7 cellular contexts compared by ENCODE assay signal in genomic region chr13:75326173-75327131, GRCh38.
DNase-seq lines count a peak whose midpoint lies in the region; ATAC-seq, FAIRE-seq and TF ChIP-seq lines count a peak whose summit lies in the region.

No MANE protein-coding gene starts in this region.

- dilution Hi-C loops in endothelial cell of umbilical vein (cut with MboI; ENCODE audit: extremely low pct_ligation_motif_present, low sequenced_read_pairs) = no loop called here

- peak; percentile 62 for FAIRE-seq in endothelial cell of umbilical vein (lab: Jason Lieb, UNC)

- H3K4me1 ChIP-seq in endothelial cell of umbilical vein (ENCODE audit: control insufficient read depth, extremely low read depth, insufficient read depth, low read length) = peaks cover 53% of the 10 kb centered on the region

- H3K27ac ChIP-seq in endothelial cell of umbilical vein (ENCODE audit: insufficient read depth, low read depth, low read length) = peak overlapping the region; percentile 82

- POLR2A ChIA-PET in endothelial cell of umbilical vein (lab: Charles Lee) = interaction anchor here (1.1 to 1.4 kb wide), 2 partner anchors 19 to 39 kb away, joined by 3 to 6 read pairs; no protein-coding TSS in a partner anchor

- intact Hi-C loops in endothelial cell of umbilical vein (cut with micrococcal nuclease) = loop anchor here (1.0 kb wide), 4 partner anchors 19 to 156 kb away; partner anchors contain the start of gene TBC1D4

- no peaks in the 10 kb centered on the region for H3K9me3 ChIP-seq in endothelial cell of umbilical vein (replicated peaks; ENCODE audit: control insufficient read depth, insufficient read depth, low read length)

- peak overlapping the region in 2 of 3 experiments; percentile 24 to 44 for H3K4me3 ChIP-seq in endothelial cell of umbilical vein (replicated peaks in 1 of 3; ENCODE audit: insufficient read depth in 1 of 3, low read depth in 1 of 3, low read length in 3 of 3)

- H3K4me2 ChIP-seq in endothelial cell of umbilical vein (ENCODE audit: insufficient read depth, low read length) = peak overlapping the region; percentile 54

- peaks cover 2% of the 10 kb centered on the region for H3K9me1 ChIP-seq in endothelial cell of umbilical vein (replicated peaks; ENCODE audit: control insufficient read depth, extremely low read depth, insufficient read depth, low read length)

- H3K9ac ChIP-seq in endothelial cell of umbilical vein (replicated peaks; ENCODE audit: extremely low read depth, insufficient read depth, low read length) = peak overlapping the region; percentile 73

- H3K36me3 ChIP-seq in endothelial cell of umbilical vein (ENCODE audit: control insufficient read depth in 2 of 2, extremely low read depth in 1 of 2, insufficient read depth in 2 of 2, low read length in 2 of 2) = peaks cover 0 to 4% of the 10 kb centered on the region in 2 experiments

- peaks cover 12% of the 10 kb centered on the region for H3K79me2 ChIP-seq in endothelial cell of umbilical vein (ENCODE audit: control insufficient read depth, insufficient read depth, low read length)

- H2AFZ ChIP-seq in endothelial cell of umbilical vein (ENCODE audit: low read depth, low read length) = no peak overlapping the region

- TF ChIP-seq CTCF in endothelial cell of umbilical vein (IDR thresholded peaks at IDR 0.05; ENCODE audit: extremely low read depth in 1 of 2, insufficient read depth in 1 of 2, low read depth in 1 of 2, low read length in 2 of 2) = no peak

- DNase-seq in activated CD4-positive, alpha-beta T cell treated with anti-CD3 and anti-CD28 coated beads for 48 hours = peak; percentile 77
- DNase-seq in endothelial cell of umbilical vein (ENCODE audit: low read depth, low spot score) (peak; percentile 87), NCI-H345 (lab: John Stamatoyannopoulos, UW) (no peak), dedifferentiated amniotic fluid mesenchymal stem cell (ENCODE audit: extremely low spot score) (no peak)
- peak; percentile 47 to 56 for DNase-seq in stimulated activated CD4-positive, alpha-beta T cell treated with anti-CD3 and anti-CD28 coated beads, Interleukin-12 subunit alpha, Interleukin-12 subunit beta, amount 100 ng/mL, for 24 hours (ENCODE audit: low read depth in 2 of 2)

- BruUV-seq in endothelial cell of umbilical vein (replicated peaks; lab: Mats Ljungman, UMichigan) = TSS peak; percentile 78

- no peak for TF ChIP-seq POLR2A in endothelial cell of umbilical vein (IDR thresholded peaks at IDR 0.05; ENCODE audit: low read depth, low read length)

- H3K27me3 ChIP-seq in endothelial cell of umbilical vein (ENCODE audit: control insufficient read depth in 2 of 2, insufficient read depth in 2 of 2, low read length in 2 of 2) = no peaks in the 10 kb centered on the region

- CTCF ChIA-PET in endothelial cell of umbilical vein (lab: Charles Lee) = interaction anchor here (0.8 to 3.6 kb wide), 9 partner anchors 10 to 156 kb away, joined by 3 to 17 read pairs (median 6); partner anchors contain the start of gene TBC1D4

- ATAC-seq in GM19328 (IDR thresholded peaks at IDR 0.05; ENCODE audit: unreplicated experiment) = peak; percentile 77
- ATAC-seq in HG03175 (IDR thresholded peaks at IDR 0.05; ENCODE audit: unreplicated experiment) = peak; percentile 97

- no peaks in the 10 kb centered on the region for H4K20me1 ChIP-seq in endothelial cell of umbilical vein (replicated peaks; ENCODE audit: control insufficient read depth, extremely low read depth, insufficient read depth, low read length)

TF ChIP-seq in endothelial cell of umbilical vein, 7 proteins besides CTCF, POLR2A, EP300 and RAD21:
- TF ChIP-seq JUN (IDR thresholded peaks at IDR 0.05; ENCODE audit: borderline replicate concordance, insufficient read depth, insufficient read length, low read depth) (peak; percentile 64), FOS (IDR thresholded peaks at IDR 0.05; ENCODE audit: borderline replicate concordance, insufficient read depth, low read length) (no peak), MAX (IDR thresholded peaks at IDR 0.05; ENCODE audit: insufficient read depth, insufficient read length) (no peak), EZH2 (IDR thresholded peaks at IDR 0.05; ENCODE audit: borderline replicate concordance, low read depth, low read length, severe bottlenecking) (no peak), MYC (IDR thresholded peaks at IDR 0.05; ENCODE audit: low read depth, low read length) (no peak), GATA2 (IDR thresholded peaks at IDR 0.05; ENCODE audit: insufficient read depth, insufficient read length, low read depth, low read length) (peak; percentile 24), POLR2AphosphoS5 (IDR thresholded peaks at IDR 0.05; ENCODE audit: insufficient read depth, low read depth, low read length) (peak; percentile 20)
TF ChIP-seq in endothelial cell of umbilical vein: peak in this region for 3.

Comparison
In these comparisons a context has a peak if more than half of its experiments do, and no peak if none do; other contexts are left out.
1. DNase-seq: peak in activated CD4-positive, alpha-beta T cell treated with anti-CD3 and anti-CD28 coated beads for 48 hours (single experiment), endothelial cell of umbilical vein (single experiment) and stimulated activated CD4-positive, alpha-beta T cell treated with anti-CD3 and anti-CD28 coated beads, Interleukin-12 subunit alpha, Interleukin-12 subunit beta, amount 100 ng/mL, for 24 hours (2 of 2); none in NCI-H345 (single experiment) and dedifferentiated amniotic fluid mesenchymal stem cell (single experiment).